17 cellular contexts compared by ENCODE assay signal in genomic region chr11:108768370-108768769, GRCh38.
"Had no signal": no experiment of that assay in that cellular context is flagged by ENCODE, and none has a peak within 500 bp of the region (broad histone marks: within the 10 kb centered on the region; RNA-seq: fewer than 3 reads in every experiment).

No MANE protein-coding gene starts in this region.

- DNase-seq: activated CD4-positive, alpha-beta T cell treated with anti-CD3 and anti-CD28 coated beads for 1 hour; activated CD8-positive, alpha-beta memory T cell treated with anti-CD3 and anti-CD28 coated beads for 24 hours; activated CD8-positive, alpha-beta memory T cell treated with anti-CD3 and anti-CD28 coated beads, Interleukin-2, amount 50 U/mL, for 48 hours; activated effector memory CD4-positive, alpha-beta T cell treated with anti-CD3 and anti-CD28 coated beads, Interleukin-2, amount 50 U/mL, for 16 hours; activated T-cell treated with anti-CD3 and anti-CD28 coated beads, Interleukin-2, amount 50 U/mL, for 48 hours; adrenal gland; heart right ventricle; kidney glomerular epithelial cell; left ventricle myocardium superior; stimulated activated CD4-positive, alpha-beta T cell treated with anti-CD3 and anti-CD28 coated beads, Interleukin-12 subunit alpha, Interleukin-12 subunit beta, amount 100 ng/mL, for 4 hours; stimulated activated CD4-positive, alpha-beta T cell treated with anti-CD3 and anti-CD28 coated beads, Interleukin-1b, Interleukin-23, amount 100 ng/mL, for 48 hours; stimulated activated naive CD8-positive, alpha-beta T cell treated with anti-CD3 and anti-CD28 coated beads, Interleukin-15, Interleukin-2, amounts not matched to agents 100 U/mL and 50 U/mL, for 24 hours; T-helper 2 cell; WERI-Rb-1 had no signal

- ATAC-seq: heart right ventricle; left ventricle myocardium superior; stimulated activated naive CD8-positive, alpha-beta T cell treated with anti-CD3 and anti-CD28 coated beads, Interleukin-15, Interleukin-2, amounts not matched to agents 100 U/mL and 50 U/mL, for 24 hours had no signal

- FAIRE-seq: urothelium cell line had no signal

- H3K4me3 ChIP-seq: adrenal gland, cardiac muscle cell, heart right ventricle, tibial nerve had no signal
